In the genomic region with DNA sequence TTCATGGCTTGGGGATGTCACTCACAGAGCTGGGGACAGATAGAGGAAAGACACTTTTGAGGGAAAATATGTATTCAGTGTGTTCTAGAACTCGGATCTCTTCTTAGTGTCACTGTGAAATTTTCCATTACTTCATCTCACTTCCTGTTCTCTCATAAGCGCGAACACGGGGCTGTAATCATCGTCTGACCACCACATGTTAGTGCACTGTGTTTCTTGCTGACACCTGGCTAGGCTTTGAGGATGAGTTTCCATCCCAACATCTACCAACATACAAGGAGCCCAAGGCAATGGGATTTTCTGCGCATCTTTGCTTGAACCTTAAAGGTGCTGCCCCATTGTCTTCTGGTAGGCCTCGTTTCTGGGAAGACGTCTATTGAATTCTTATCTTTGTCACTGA, we compare ENCODE assay signal across 13 cellular contexts.
DNase-seq lines count a peak whose midpoint lies in the region; ATAC-seq lines count a peak whose summit lies in the region.
"Had no signal": no experiment of that assay in that cellular context is flagged by ENCODE, and none has a peak within 500 bp of the region (broad histone marks: within the 10 kb centered on the region; RNA-seq: fewer than 3 reads in every experiment).

No MANE protein-coding gene starts in this region.

- H3K9me3 Mint-ChIP-seq in activated naive CD4-positive, alpha-beta T cell treated with anti-CD3 and anti-CD28 coated beads for 36 hours = peaks cover 3% of the 10 kb centered on the region
- H3K9me3 Mint-ChIP-seq in activated naive CD4-positive, alpha-beta T cell treated with anti-CD3 and anti-CD28 coated beads, Interleukin-2, amount 50 U/mL, for 72 hours = peaks cover 7 to 12% of the 10 kb centered on the region in 2 donors

- H3K4me3 Mint-ChIP-seq in activated naive CD4-positive, alpha-beta T cell treated with anti-CD3 and anti-CD28 coated beads for 36 hours = no peak overlapping the region

- peak overlapping the region; percentile 82 for H3K27ac Mint-ChIP-seq in activated naive CD4-positive, alpha-beta T cell treated with anti-CD3 and anti-CD28 coated beads for 36 hours
- peak overlapping the region; percentile 17 to 67 for H3K27ac Mint-ChIP-seq in activated naive CD4-positive, alpha-beta T cell treated with anti-CD3 and anti-CD28 coated beads, Interleukin-2, amount 50 U/mL, for 72 hours

- no peaks in the 10 kb centered on the region for H3K27me3 Mint-ChIP-seq in activated naive CD4-positive, alpha-beta T cell treated with anti-CD3 and anti-CD28 coated beads for 36 hours (ENCODE audit: low read depth)

- intact Hi-C loops in activated naive CD4-positive, alpha-beta T cell treated with anti-CD3 and anti-CD28 coated beads for 36 hours (cut with micrococcal nuclease) = loop anchor here (1.0 to 10.0 kb wide), 5 partner anchors 43 to 289 kb away; no protein-coding TSS in a partner anchor

- peaks cover 50% of the 10 kb centered on the region for H3K4me1 Mint-ChIP-seq in activated naive CD4-positive, alpha-beta T cell treated with anti-CD3 and anti-CD28 coated beads for 36 hours (ENCODE audit: low read depth)

- CTCF ChIA-PET in activated naive CD4-positive, alpha-beta T cell treated with anti-CD3 and anti-CD28 coated beads for 36 hours (lab: Charles Lee) = interaction anchor here (0.7 to 0.9 kb wide), 2 partner anchors 21 to 95 kb away, joined by 3 read pairs; no protein-coding TSS in a partner anchor

- peak; percentile 47 to 65 for ATAC-seq in activated naive CD4-positive, alpha-beta T cell treated with anti-CD3 and anti-CD28 coated beads, Interleukin-2, amount 50 U/mL, for 72 hours
- ATAC-seq in GM21737 (IDR thresholded peaks at IDR 0.05; ENCODE audit: unreplicated experiment) = no peak

- H3K36me3 Mint-ChIP-seq in activated naive CD4-positive, alpha-beta T cell treated with anti-CD3 and anti-CD28 coated beads for 36 hours (ENCODE audit: low read depth) = peaks cover 6% of the 10 kb centered on the region
- peaks cover 11 to 19% of the 10 kb centered on the region in 2 donors for H3K36me3 Mint-ChIP-seq in activated naive CD4-positive, alpha-beta T cell treated with anti-CD3 and anti-CD28 coated beads, Interleukin-2, amount 50 U/mL, for 72 hours

- peak; percentile 59 for DNase-seq in activated naive CD4-positive, alpha-beta T cell treated with anti-CD3 and anti-CD28 coated beads for 36 hours
- no peak for DNase-seq in activated naive CD4-positive, alpha-beta T cell treated with Interleukin-2 at 50 U/mL for 16 hours
- DNase-seq in MV-4-11 (lab: John Stamatoyannopoulos, UW) (peak; percentile 74), activated gamma-delta T cell (lab: John Stamatoyannopoulos, UW) (no peak), NCI-H510A (lab: John Stamatoyannopoulos, UW) (no peak)
- peak in 1 of 2 donors; percentile 7 for DNase-seq in activated naive CD4-positive, alpha-beta T cell treated with anti-CD3 and anti-CD28 coated beads, Interleukin-2, amount 50 U/mL, for 72 hours (ENCODE audit: low spot score in 2 of 2)
- DNase-seq in stimulated activated CD8-positive, alpha-beta memory T cell treated with anti-CD3 and anti-CD28 coated beads, Interleukin-4, amount 100 ng/mL, for 48 hours = peak; percentile 44
- DNase-seq: brain microvascular endothelial cell, GOT3, NCI-H146, NCI-H774, SW 1271 had no signal

Comparison
In these comparisons a context has a peak if more than half of its experiments do, and no peak if none do; other contexts are left out.
1. DNase-seq: peak in activated naive CD4-positive, alpha-beta T cell treated with anti-CD3 and anti-CD28 coated beads for 36 hours (single experiment), MV-4-11 (single experiment) and stimulated activated CD8-positive, alpha-beta memory T cell treated with anti-CD3 and anti-CD28 coated beads, Interleukin-4, amount 100 ng/mL, for 48 hours (single experiment); none in activated naive CD4-positive, alpha-beta T cell treated with Interleukin-2 at 50 U/mL for 16 hours (single experiment), activated gamma-delta T cell (single experiment) and NCI-H510A (single experiment).